ENCODE assay signal across 15 cellular contexts in the genomic region with DNA sequence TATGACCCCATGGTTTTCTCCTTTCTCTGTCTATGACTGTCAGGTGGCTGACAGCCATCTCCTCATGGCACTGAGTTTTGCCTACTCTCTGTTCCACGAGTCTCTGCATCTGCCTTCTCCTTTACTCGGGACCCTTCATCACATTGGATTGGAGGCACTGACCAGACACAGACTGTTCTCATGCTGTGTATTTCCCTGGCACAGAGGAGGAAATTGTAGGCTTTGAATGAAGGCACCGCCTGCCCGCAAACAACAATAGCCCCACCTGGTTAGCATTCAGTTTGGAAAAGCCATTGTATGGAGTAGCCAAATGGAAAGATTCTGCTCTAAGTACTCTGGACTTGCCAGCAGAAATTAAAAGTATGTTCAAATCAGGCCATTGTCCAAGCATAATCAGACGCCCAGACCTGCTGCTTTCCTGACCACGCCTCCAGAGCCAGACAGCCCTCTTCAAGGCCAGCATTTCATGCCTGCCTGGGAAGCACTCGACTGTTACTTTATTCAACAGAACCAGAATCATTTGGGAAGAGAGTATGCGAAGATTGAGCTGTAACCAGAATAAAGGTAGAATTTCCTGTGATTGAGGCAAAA. TPM values are rescaled to one million over a fixed set of nuclear protein-coding genes. Genes with fewer than 3 reads are reported as not detected.
A peak's percentile ranks its signal among the peaks of the same experiment; 100 is the strongest.
DNase-seq lines count a peak whose midpoint lies in the region; ATAC-seq and TF ChIP-seq lines count a peak whose summit lies in the region.
"Had no signal": no experiment of that assay in that cellular context is flagged by ENCODE, and none has a peak within 500 bp of the region (broad histone marks: within the 10 kb centered on the region; RNA-seq: fewer than 3 reads in every experiment).

No MANE protein-coding gene starts in this region.

- no peak for TF ChIP-seq CTCF in CD8-positive, alpha-beta T cell (IDR thresholded peaks at IDR 0.05)
- no peak for TF ChIP-seq CTCF in WTC11 (IDR thresholded peaks at IDR 0.05)
- TF ChIP-seq CTCF in vagina (IDR thresholded peaks at IDR 0.05) = no peak

- no peak overlapping the region for H3K4ac ChIP-seq in mesenchymal stem cell (ENCODE audit: low read depth in 1 of 2, low read length in 2 of 2)

- peak overlapping the region; percentile 64 for H3K27ac Mint-ChIP-seq in CD8-positive, alpha-beta T cell
- H3K27ac Mint-ChIP-seq in IgD-negative memory B cell = peak overlapping the region in 2 of 3 donors; percentile 78 to 93
- no peak overlapping the region; the same call in 1 of the 2 replicates for H3K27ac Mint-ChIP-seq in WTC11
- H3K27ac Mint-ChIP-seq in activated CD4-positive, alpha-beta T cell treated with anti-CD3 and anti-CD28 coated beads, Interleukin-2, amount 10 ng/mL, durations not matched to agents 7 days and 5 days = no peak overlapping the region

- H2AK5ac ChIP-seq in mesenchymal stem cell (ENCODE audit: low read length, severe bottlenecking) = peak overlapping the region; percentile 61

- CTCF ChIA-PET in CD8-positive, alpha-beta T cell (lab: Charles Lee) = no interaction called here
- CTCF ChIA-PET in WTC11 (lab: Charles Lee) = no interaction called here
- CTCF ChIA-PET in activated CD4-positive, alpha-beta T cell treated with anti-CD3 and anti-CD28 coated beads, Interleukin-2, amount 10 ng/mL, durations not matched to agents 7 days and 5 days (lab: Charles Lee) = interaction anchor here (0.7 to 5.9 kb wide), 2 partner anchors 15 to 43 kb away, joined by 3 to 38 read pairs; no protein-coding TSS in a partner anchor

- no peak for ATAC-seq in CD8-positive, alpha-beta T cell
- ATAC-seq in WTC11 = 0 out of 2 replicates have a peak, but pooled peaks have one; percentile 22
- ATAC-seq: Panc1 had no signal

- H3K36me3 Mint-ChIP-seq in CD8-positive, alpha-beta T cell = no peaks in the 10 kb centered on the region
- H3K36me3 Mint-ChIP-seq in IgD-negative memory B cell = no peaks in the 10 kb centered on the region
- no peaks in the 10 kb centered on the region for H3K36me3 Mint-ChIP-seq in WTC11
- peaks cover 4% of the 10 kb centered on the region for H3K36me3 Mint-ChIP-seq in activated CD4-positive, alpha-beta T cell treated with anti-CD3 and anti-CD28 coated beads, Interleukin-2, amount 10 ng/mL, durations not matched to agents 7 days and 5 days (ENCODE audit: low read depth)

- no peaks in the 10 kb centered on the region for H3K27me3 Mint-ChIP-seq in CD8-positive, alpha-beta T cell (ENCODE audit: low read depth)
- no peaks in the 10 kb centered on the region for H3K27me3 Mint-ChIP-seq in IgD-negative memory B cell
- peaks cover 5% of the 10 kb centered on the region; the same call in 1 of the 2 replicates for H3K27me3 Mint-ChIP-seq in WTC11 (ENCODE audit: low read depth)
- no peaks in the 10 kb centered on the region for H3K27me3 Mint-ChIP-seq in activated CD4-positive, alpha-beta T cell treated with anti-CD3 and anti-CD28 coated beads, Interleukin-2, amount 10 ng/mL, durations not matched to agents 7 days and 5 days

- no peaks in the 10 kb centered on the region for H3K79me1 ChIP-seq in mesenchymal stem cell (replicated peaks; ENCODE audit: low read length, poor library complexity, severe bottlenecking)

- H3K4me3 ChIP-seq in CD8-positive, alpha-beta T cell (ENCODE audit: low read depth, low read length) = no peak overlapping the region
- no peak overlapping the region for H3K4me3 ChIP-seq in mesenchymal stem cell (ENCODE audit: insufficient read depth in 1 of 2, low read depth in 1 of 2, low read length in 2 of 2)
- no peak overlapping the region for H3K4me3 ChIP-seq in vagina

- no peak overlapping the region for H3K4me2 ChIP-seq in mesenchymal stem cell (ENCODE audit: low read length, poor library complexity, severe bottlenecking)

- peaks cover 78% of the 10 kb centered on the region for H3K4me1 ChIP-seq in CD8-positive, alpha-beta T cell (ENCODE audit: insufficient read depth, low read length)
- peaks cover 5% of the 10 kb centered on the region for H3K4me1 ChIP-seq in mesenchymal stem cell (ENCODE audit: control insufficient read depth, insufficient read depth, low read depth, low read length)
- no peaks in the 10 kb centered on the region for H3K4me1 ChIP-seq in vagina

- no peaks in the 10 kb centered on the region for H3K27me3 ChIP-seq in CD8-positive, alpha-beta T cell (ENCODE audit: insufficient read depth, low read length)
- H3K27me3 ChIP-seq in mesenchymal stem cell (ENCODE audit: control insufficient read depth in 1 of 2, insufficient read depth in 1 of 2, low read length in 2 of 2) = peaks cover 4 to 41% of the 10 kb centered on the region in 2 experiments
- no peaks in the 10 kb centered on the region for H3K27me3 ChIP-seq in vagina

- H3K9me3 Mint-ChIP-seq in CD8-positive, alpha-beta T cell = no peaks in the 10 kb centered on the region
- H3K9me3 Mint-ChIP-seq in IgD-negative memory B cell = no peaks in the 10 kb centered on the region
- H3K9me3 Mint-ChIP-seq in WTC11 = peaks cover 3% of the 10 kb centered on the region; the same call in 1 of the 2 replicates
- H3K9me3 Mint-ChIP-seq in activated CD4-positive, alpha-beta T cell treated with anti-CD3 and anti-CD28 coated beads, Interleukin-2, amount 10 ng/mL, durations not matched to agents 7 days and 5 days = peaks cover 7% of the 10 kb centered on the region

- H4K8ac ChIP-seq in mesenchymal stem cell (ENCODE audit: low read length) = no peak overlapping the region

- no peak overlapping the region for H3K23ac ChIP-seq in mesenchymal stem cell (ENCODE audit: low read length in 2 of 2)

- intact Hi-C loops in CD8-positive, alpha-beta T cell (cut with DNase I, micrococcal nuclease) = no loop called here
- intact Hi-C loops in vagina (cut with DNase I) = no loop called here

- TF ChIP-seq POLR2A in vagina (IDR thresholded peaks at IDR 0.05) = no peak

- no peaks in the 10 kb centered on the region for H3K36me3 ChIP-seq in CD8-positive, alpha-beta T cell (ENCODE audit: insufficient read depth, low read length)
- no peaks in the 10 kb centered on the region for H3K36me3 ChIP-seq in mesenchymal stem cell (ENCODE audit: control insufficient read depth in 1 of 2, insufficient read depth in 2 of 2, low read depth in 1 of 2, low read length in 2 of 2)
- H3K36me3 ChIP-seq in vagina = no peaks in the 10 kb centered on the region

- WGBS in mesenchymal stem cell = 92% methylated on average over 8 of the region's 8 CpGs

- peak overlapping the region; percentile 5 for H2BK5ac ChIP-seq in mesenchymal stem cell (ENCODE audit: low read depth, low read length, poor library complexity, severe bottlenecking)

- no peak overlapping the region for H3K4me3 Mint-ChIP-seq in CD8-positive, alpha-beta T cell
- H3K4me3 Mint-ChIP-seq in IgD-negative memory B cell (peak overlapping the region in 1 of 4 donors; percentile 60), WTC11 (no peak overlapping the region)
- H3K4me3 Mint-ChIP-seq in activated CD4-positive, alpha-beta T cell treated with anti-CD3 and anti-CD28 coated beads, Interleukin-2, amount 10 ng/mL, durations not matched to agents 7 days and 5 days = no peak overlapping the region
- H3K4me3 Mint-ChIP-seq: CD14-positive monocyte had no signal

- no peak overlapping the region for H3K9ac ChIP-seq in mesenchymal stem cell (ENCODE audit: low read length)

- POLR2A ChIA-PET in CD8-positive, alpha-beta T cell (lab: Charles Lee) = interaction anchor here (0.8 kb wide), 1 partner anchor 14 kb away, joined by 3 read pairs; no protein-coding TSS in a partner anchor
- POLR2A ChIA-PET in WTC11 (lab: Charles Lee) = no interaction called here
- POLR2A ChIA-PET in activated CD4-positive, alpha-beta T cell treated with anti-CD3 and anti-CD28 coated beads, Interleukin-2, amount 10 ng/mL, durations not matched to agents 7 days and 5 days (lab: Charles Lee) = no interaction called here

- H2BK12ac ChIP-seq in mesenchymal stem cell (ENCODE audit: low read length in 2 of 2) = no peak overlapping the region

- no peaks in the 10 kb centered on the region for H3K9me3 ChIP-seq in CD8-positive, alpha-beta T cell (ENCODE audit: low read length)
- no peaks in the 10 kb centered on the region for H3K9me3 ChIP-seq in mesenchymal stem cell (ENCODE audit: control insufficient read depth, low read length)
- no peaks in the 10 kb centered on the region for H3K9me3 ChIP-seq in vagina

- no peak overlapping the region for H3K27ac ChIP-seq in CD8-positive, alpha-beta T cell (ENCODE audit: low read depth, low read length)
- H3K27ac ChIP-seq in mesenchymal stem cell (ENCODE audit: low read length, poor library complexity, severe bottlenecking) (peak overlapping the region; percentile 58), vagina (no peak overlapping the region)

- H3K4me1 Mint-ChIP-seq in CD8-positive, alpha-beta T cell (ENCODE audit: low read depth) = peaks cover 91% of the 10 kb centered on the region
- peaks cover 52 to 70% (median 54%) of the 10 kb centered on the region in 3 donors for H3K4me1 Mint-ChIP-seq in IgD-negative memory B cell
- H3K4me1 Mint-ChIP-seq in WTC11 = peaks cover 29% of the 10 kb centered on the region
- H3K4me1 Mint-ChIP-seq in activated CD4-positive, alpha-beta T cell treated with anti-CD3 and anti-CD28 coated beads, Interleukin-2, amount 10 ng/mL, durations not matched to agents 7 days and 5 days = peaks cover 84% of the 10 kb centered on the region

- H2BK15ac ChIP-seq in mesenchymal stem cell (ENCODE audit: low read depth, poor library complexity, severe bottlenecking) = no peak overlapping the region

- no peak overlapping the region for H3K18ac ChIP-seq in mesenchymal stem cell (ENCODE audit: low read depth in 1 of 2, low read length in 2 of 2)

- no peak overlapping the region for H4K91ac ChIP-seq in mesenchymal stem cell (ENCODE audit: low read length)

- DNase-seq in CD8-positive, alpha-beta T cell = no peak
- DNase-seq in WTC11 (ENCODE audit: low spot score) (no peak), mesenchymal stem cell (no peak), vagina (ENCODE audit: extremely low spot score in 2 of 2) (no peak), midbrain (lab: John Stamatoyannopoulos, UW) (no peak)
- no peak for DNase-seq in activated CD4-positive, alpha-beta T cell treated with anti-CD3 and anti-CD28 coated beads, Interleukin-2, amount 10 ng/mL, durations not matched to agents 7 days and 5 days
- no peak for DNase-seq in activated CD4-positive, alpha-beta T cell treated with anti-CD3 and anti-CD28 coated beads, Interleukin-2, amount 50 U/mL, for 1 hour
- DNase-seq: amygdala; effector CD8-positive, alpha-beta T cell; NCI-H1436; posterior cingulate gyrus; T1000 had no signal

- H2AFZ ChIP-seq in mesenchymal stem cell (ENCODE audit: low read depth, low read length) = no peak overlapping the region

- H3K14ac ChIP-seq in mesenchymal stem cell (ENCODE audit: low read length in 2 of 2) = no peak overlapping the region

- H2BK120ac ChIP-seq in mesenchymal stem cell (ENCODE audit: low read depth, low read length) = no peak overlapping the region

TF ChIP-seq in WTC11, 78 proteins besides CTCF, POLR2A, EP300 and RAD21 (continues in another document):
- TF ChIP-seq ZNF263 (CRISPR knock-in tag; IDR thresholded peaks at IDR 0.05; ENCODE audit: low read depth) (no peak), ZBTB21 (CRISPR knock-in tag; IDR thresholded peaks at IDR 0.05; ENCODE audit: borderline replicate concordance) (no peak)

RNA-seq across cellular contexts. Expression of a gene that starts 8.0 kb away (rescaled TPM):
- 100 to 1,000 TPM; 286 to 305 TPM for total RNA-seq in CD8-positive, alpha-beta T cell
- 35.3 TPM for polyA plus RNA-seq in IgD-negative memory B cell
- 60.5 to 67.8 TPM (median 65.2 TPM) in 3 replicates for total RNA-seq in WTC11 (2021)
- 3.2 TPM for polyA plus RNA-seq in mesenchymal stem cell (2013, experiment 1 of 2)
- 3.2 TPM for polyA plus RNA-seq in mesenchymal stem cell (2013, experiment 2 of 2)
- total RNA-seq in vagina = 39.3 TPM
- 100 to 1,000 TPM; 334 to 336 TPM for total RNA-seq in activated CD4-positive, alpha-beta T cell treated with anti-CD3 and anti-CD28 coated beads, Interleukin-2, amount 10 ng/mL, durations not matched to agents 7 days and 5 days

Comparison
In these comparisons a context has a peak if more than half of its experiments do, and no peak if none do; other contexts are left out.
1. H3K27ac Mint-ChIP-seq: peak in CD8-positive, alpha-beta T cell (single experiment) and IgD-negative memory B cell (2 of 3); none in WTC11 (single experiment) and activated CD4-positive, alpha-beta T cell treated with anti-CD3 and anti-CD28 coated beads, Interleukin-2, amount 10 ng/mL, durations not matched to agents 7 days and 5 days (single experiment).